35 cellular contexts compared by ENCODE assay signal in the genomic region with DNA sequence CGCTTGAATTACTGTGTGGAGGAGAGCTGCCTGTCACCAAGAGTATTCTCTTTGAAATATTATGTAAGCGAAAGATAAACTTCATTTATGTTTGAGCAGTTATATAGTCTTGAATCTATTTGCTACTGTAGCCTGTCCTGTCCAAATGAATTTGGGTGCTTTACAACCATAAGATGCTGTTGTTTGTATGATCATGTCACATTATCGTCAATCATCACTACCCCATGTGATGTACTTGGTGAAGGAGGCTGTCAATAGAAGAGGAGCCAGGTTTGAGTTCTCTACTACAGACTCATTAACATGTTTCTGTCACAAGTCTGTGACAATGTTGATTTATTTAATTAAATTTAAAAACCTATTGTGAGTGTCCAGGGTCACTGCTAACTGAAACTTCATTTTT.
DNase-seq lines count a peak whose midpoint lies in the region; ATAC-seq, FAIRE-seq and TF ChIP-seq lines count a peak whose summit lies in the region.
"Had no signal": no experiment of that assay in that cellular context is flagged by ENCODE, and none has a peak within 500 bp of the region (broad histone marks: within the 10 kb centered on the region; RNA-seq: fewer than 3 reads in every experiment).

No MANE protein-coding gene starts in this region.

- no TSS peak for BruUV-seq in K562 (replicated peaks; lab: Mats Ljungman, UMichigan)

- TF ChIP-seq RAD21 in K562 (CRISPR knock-in tag; conservative IDR thresholded peaks at IDR 0.05 in 1 of 2, IDR thresholded peaks at IDR 0.05 in 1 of 2) (no peak), neural cell (conservative IDR thresholded peaks at IDR 0.05) (no peak)

- H3K9ac ChIP-seq in K562 (ENCODE audit: insufficient read depth in 1 of 2, low read depth in 2 of 2, low read length in 2 of 2): no peak overlapping the region
- H3K9ac ChIP-seq in neural cell (ENCODE audit: low read length): no peak overlapping the region
- H3K9ac ChIP-seq: BLaER1; BLaER1 treated with 17β-estradiol and CSF1 and Interleukin-3, amounts not matched to agents 10 nM and 100 nM had no signal

- TF ChIP-seq POLR2A in K562 (conservative IDR thresholded peaks at IDR 0.05) (no peak), upper lobe of left lung (IDR thresholded peaks at IDR 0.05) (no peak)

- H3K79me2 ChIP-seq in K562 (ENCODE audit: control insufficient read depth, insufficient read depth, low read length) (no peaks in the 10 kb centered on the region), neural cell (replicated peaks; ENCODE audit: insufficient read depth, low read length) (no peaks in the 10 kb centered on the region)

- no peak overlapping the region for H3K27ac ChIP-seq in K562 (ENCODE audit: extremely low read depth, low read depth, low read length)
- no peak overlapping the region for H3K27ac ChIP-seq in neural cell (ENCODE audit: low read length)
- H3K27ac ChIP-seq in upper lobe of left lung: no peak overlapping the region
- H3K27ac ChIP-seq: 22Rv1; A549; BLaER1; BLaER1 treated with 17β-estradiol and CSF1 and Interleukin-3, amounts not matched to agents 10 nM and 100 nM; C4-2B had no signal

- no peak for ATAC-seq in K562
- no peak for ATAC-seq in upper lobe of left lung (ENCODE audit: low FRiP score in 2 of 2)
- ATAC-seq: A549; CD8-positive, alpha-beta T cell had no signal

- CTCF ChIA-PET in HEK293T (lab: Yijun Ruan, JAX): no interaction called here
- CTCF ChIA-PET in K562 (lab: Yijun Ruan, JAX; ENCODE audit: low intra/inter-chr PET ratio): no interaction called here

- DNase-seq in NCI-H446 treated with DMSO at 0.1 percent for 48 hours (lab: John Stamatoyannopoulos, UW): peak; percentile 1
- DNase-seq in NCI-H446 (lab: John Stamatoyannopoulos, UW): no peak
- DNase-seq in HEK293T (ENCODE audit: extremely low spot score): no peak
- no peak for DNase-seq in K562 (ENCODE audit: extremely low read depth in 1 of 4, low spot score in 3 of 4)
- DNase-seq in cortex of kidney (lab: John Stamatoyannopoulos, UW): no peak
- no peak for DNase-seq in NCI-H1436 (lab: John Stamatoyannopoulos, UW)
- no peak for DNase-seq in upper lobe of left lung
- DNase-seq: 8988T; ACHN; AML-193; BE2C; C1 segment of cervical spinal cord; Caco-2; Calu3; CD4-positive, alpha-beta memory T cell; CD4-positive, alpha-beta T cell; CD4-positive, CD25-positive, alpha-beta regulatory T cell; CD8-positive, alpha-beta memory T cell; CD8-positive, alpha-beta T cell; COR-L47; DMS 273 treated with DMSO at 0.1 percent for 48 hours; DMS153; DMS53; DMS79; DMS79 treated with DMSO at 0.1 percent for 48 hours; DND-41; EL had no signal

- H3K36me3 ChIP-seq in K562 (ENCODE audit: control insufficient read depth, insufficient read depth, low read length) (no peaks in the 10 kb centered on the region), neural cell (ENCODE audit: insufficient read depth, low read length) (no peaks in the 10 kb centered on the region), upper lobe of left lung (no peaks in the 10 kb centered on the region)
- H3K36me3 ChIP-seq: BE2C; BLaER1; BLaER1 treated with 17β-estradiol and CSF1 and Interleukin-3, amounts not matched to agents 10 nM and 100 nM had no signal

- H3K9me3 ChIP-seq in K562 (replicated peaks; ENCODE audit: control insufficient read depth, insufficient read depth, low read depth, low read length) (no peaks in the 10 kb centered on the region), neural cell (ENCODE audit: low read length) (no peaks in the 10 kb centered on the region), upper lobe of left lung (no peaks in the 10 kb centered on the region)
- H3K9me3 ChIP-seq: A549; BE2C; BLaER1; BLaER1 treated with 17β-estradiol and CSF1 and Interleukin-3, amounts not matched to agents 10 nM and 100 nM; Caco-2 had no signal

- H4K20me1 ChIP-seq in K562 (replicated peaks; ENCODE audit: control insufficient read depth, insufficient read depth, low read length) (no peaks in the 10 kb centered on the region), neural cell (ENCODE audit: insufficient read depth) (no peaks in the 10 kb centered on the region)
- H4K20me1 ChIP-seq: BLaER1; BLaER1 treated with 17β-estradiol and CSF1 and Interleukin-3, amounts not matched to agents 10 nM and 100 nM had no signal

- no peak overlapping the region for H3K4me3 ChIP-seq in K562
- H3K4me3 ChIP-seq in neural cell (ENCODE audit: low read length): no peak overlapping the region
- no peak overlapping the region for H3K4me3 ChIP-seq in upper lobe of left lung
- H3K4me3 ChIP-seq: A549; BLaER1; BLaER1 treated with 17β-estradiol and CSF1 and Interleukin-3, amounts not matched to agents 10 nM and 100 nM had no signal

- TF ChIP-seq EP300 in K562 (IDR thresholded peaks at IDR 0.05; ENCODE audit: low read length): no peak
- peak; percentile 82 for TF ChIP-seq EP300 in neural cell (conservative IDR thresholded peaks at IDR 0.05; ENCODE audit: poor library complexity, severe bottlenecking)
- TF ChIP-seq EP300 in upper lobe of left lung (IDR thresholded peaks at IDR 0.05): no peak

- in situ Hi-C loops in K562 (cut with MboI): no loop called here

- TF ChIP-seq CTCF in K562 (IDR thresholded peaks at IDR 0.05 in 2 of 3, conservative IDR thresholded peaks at IDR 0.05 in 1 of 3; ENCODE audit: insufficient read depth in 2 of 3, low read depth in 1 of 3, low read length in 3 of 3): no peak
- TF ChIP-seq CTCF in neural cell (IDR thresholded peaks at IDR 0.05; ENCODE audit: poor library complexity, severe bottlenecking): no peak
- TF ChIP-seq CTCF in upper lobe of left lung (IDR thresholded peaks at IDR 0.05): no peak

- H3K4me1 ChIP-seq in K562 (replicated peaks in 1 of 2; ENCODE audit: control insufficient read depth in 2 of 2, insufficient read depth in 2 of 2, low read length in 2 of 2) (peaks cover 0 to 5% of the 10 kb centered on the region in 2 experiments; a peak in 1 of 5 replicates), upper lobe of left lung (peaks cover 0 to 3% (median 0%) of the 10 kb centered on the region in 4 donors)
- H3K4me1 ChIP-seq: A549, BE2C, BLaER1 had no signal

- POLR2A ChIA-PET in HEK293T (lab: Yijun Ruan, JAX): no interaction called here
- POLR2A ChIA-PET in K562 (lab: Yijun Ruan, JAX): no interaction called here

- no peaks in the 10 kb centered on the region for H3F3A ChIP-seq in neural cell (ENCODE audit: insufficient read depth, low read length, poor library complexity, severe bottlenecking)

- H2AFZ ChIP-seq in K562 (ENCODE audit: low read depth, low read length): no peak overlapping the region
- H2AFZ ChIP-seq in neural cell (ENCODE audit: low read depth, low read length): no peak overlapping the region

- H3K9me2 ChIP-seq in neural cell (ENCODE audit: insufficient read depth, low read length): no peaks in the 10 kb centered on the region

- H3K9me1 ChIP-seq in K562 (ENCODE audit: control insufficient read depth, insufficient read depth, low read length): no peaks in the 10 kb centered on the region

- H3K27me3 ChIP-seq in K562 (ENCODE audit: control insufficient read depth in 2 of 2, insufficient read depth in 2 of 2, low read length in 2 of 2) (no peaks in the 10 kb centered on the region), neural cell (ENCODE audit: insufficient read depth, low read depth, low read length) (no peaks in the 10 kb centered on the region), upper lobe of left lung (no peaks in the 10 kb centered on the region)
- H3K27me3 ChIP-seq: BE2C; BLaER1; BLaER1 treated with 17β-estradiol and CSF1 and Interleukin-3, amounts not matched to agents 10 nM and 100 nM had no signal

- intact Hi-C loops in K562 (cut with micrococcal nuclease): no loop called here

- WGBS in K562 (ENCODE audit: insufficient coverage, low coverage, missing lambda C conversion rate): 39% methylated on average over 3 of the region's 3 CpGs
- WGBS in upper lobe of left lung, 2 donors: 92 to 93% methylated on average over 3 of the region's 3 CpGs

- H3K4me2 ChIP-seq in K562 (ENCODE audit: insufficient read depth, low read length) (no peak overlapping the region), neural cell (ENCODE audit: low read length) (no peak overlapping the region)
- H3K4me2 ChIP-seq: A549, BLaER1 had no signal

- no peak for FAIRE-seq in K562 (lab: Jason Lieb, UNC)
- FAIRE-seq: A204.1, A549, D721Med had no signal

TF ChIP-seq in HEK293T, 16 proteins besides CTCF, POLR2A, EP300 and RAD21:
- TF ChIP-seq ARNT (IDR thresholded peaks at IDR 0.05) (no peak), PKNOX1 (IDR thresholded peaks at IDR 0.05) (peak; percentile 60)

TF ChIP-seq in K562, 482 proteins besides CTCF, POLR2A, EP300 and RAD21:
- TF ChIP-seq KDM5B (IDR thresholded peaks at IDR 0.05; ENCODE audit: insufficient replicate concordance, low read depth, low read length): no peak
- TF ChIP-seq ETS2 (tag; IDR thresholded peaks at IDR 0.05; ENCODE audit: borderline replicate concordance, poor library complexity, severe bottlenecking): no peak
- peak; percentile 47 for TF ChIP-seq MEIS2 (IDR thresholded peaks at IDR 0.05; ENCODE audit: partially characterized antibody)
- no peak for TF ChIP-seq SMAD2 (IDR thresholded peaks at IDR 0.05; ENCODE audit: low read depth, low read length)

TF ChIP-seq in neural cell, 6 proteins besides CTCF, POLR2A, EP300 and RAD21:
- TF ChIP-seq POLR2AphosphoS5 (IDR thresholded peaks at IDR 0.05) (peak; percentile 33), TAF1 (IDR thresholded peaks at IDR 0.05; ENCODE audit: low read depth) (no peak)
